ENCODE assay signal across 10 cellular contexts in the genomic region with DNA sequence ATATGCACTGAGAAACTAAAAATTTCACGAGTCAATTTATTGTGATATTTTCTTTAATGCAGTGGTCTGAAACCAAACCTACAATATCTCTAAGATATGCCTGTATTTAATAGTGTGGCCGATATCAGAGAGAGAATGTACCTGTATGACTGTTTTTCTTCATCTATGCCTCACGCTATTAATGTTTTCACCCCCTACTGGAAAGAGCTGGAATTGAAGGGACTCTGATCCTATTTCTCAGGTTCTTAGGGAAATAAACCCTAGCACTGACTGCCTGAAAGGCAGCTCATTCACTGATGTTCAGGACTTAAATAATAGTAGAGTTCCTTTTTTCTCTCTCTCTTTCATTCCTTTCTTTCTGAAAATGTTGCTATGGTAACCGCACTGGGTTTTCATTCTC.
A peak's percentile ranks its signal among the peaks of the same experiment; 100 is the strongest.
DNase-seq lines count a peak whose midpoint lies in the region; ATAC-seq and TF ChIP-seq lines count a peak whose summit lies in the region.
"Had no signal": no experiment of that assay in that cellular context is flagged by ENCODE, and none has a peak within 500 bp of the region (broad histone marks: within the 10 kb centered on the region; RNA-seq: fewer than 3 reads in every experiment).

No MANE protein-coding gene starts in this region.

- no peak overlapping the region for H3K27ac ChIP-seq in brain microvascular endothelial cell
- H3K27ac ChIP-seq: skin epidermis had no signal

- H3K4me3 ChIP-seq in brain microvascular endothelial cell (ENCODE audit: low read depth, low read length), result no peak overlapping the region
- no peak overlapping the region for H3K4me3 ChIP-seq in retinal pigment epithelial cell (ENCODE audit: low read length)
- H3K4me3 ChIP-seq: skin epidermis had no signal

- H3K27me3 ChIP-seq in brain microvascular endothelial cell (replicated peaks), result no peaks in the 10 kb centered on the region

- H3K36me3 ChIP-seq in brain microvascular endothelial cell (replicated peaks), result no peaks in the 10 kb centered on the region

- TF ChIP-seq CTCF in brain microvascular endothelial cell (IDR thresholded peaks at IDR 0.05; ENCODE audit: low read depth, low read length, missing control alignments) (peak; percentile 49), retinal pigment epithelial cell (conservative IDR thresholded peaks at IDR 0.05; ENCODE audit: low read depth, low read length) (peak; percentile 63)

- in situ Hi-C loops in brain microvascular endothelial cell (cut with HindIII; ENCODE audit: low pct_ligation_motif_present, low sequenced_read_pairs), result no loop called here

- peak; percentile 79 for ATAC-seq in HG03520 (IDR thresholded peaks at IDR 0.05; ENCODE audit: unreplicated experiment)
- ATAC-seq: activated CD4-positive, alpha-beta T cell treated with anti-CD3 and anti-CD28 coated beads for 36 hours had no signal

- DNase-seq in DMS53 (lab: John Stamatoyannopoulos, UW) (peak; percentile 60), DMS53 treated with DMSO at 0.1 percent for 48 hours (lab: John Stamatoyannopoulos, UW; ENCODE audit: unreplicated experiment) (no peak), brain microvascular endothelial cell (no peak), retinal pigment epithelial cell (ENCODE audit: low read depth) (no peak), NCI-H510A (lab: John Stamatoyannopoulos, UW) (no peak), GM03348 (ENCODE audit: low spot score) (no peak), DMS79 treated with DMSO at 0.1 percent for 48 hours (lab: John Stamatoyannopoulos, UW) (no peak)
- DNase-seq: activated CD4-positive, alpha-beta T cell treated with anti-CD3 and anti-CD28 coated beads for 36 hours had no signal
